In the genomic region with DNA sequence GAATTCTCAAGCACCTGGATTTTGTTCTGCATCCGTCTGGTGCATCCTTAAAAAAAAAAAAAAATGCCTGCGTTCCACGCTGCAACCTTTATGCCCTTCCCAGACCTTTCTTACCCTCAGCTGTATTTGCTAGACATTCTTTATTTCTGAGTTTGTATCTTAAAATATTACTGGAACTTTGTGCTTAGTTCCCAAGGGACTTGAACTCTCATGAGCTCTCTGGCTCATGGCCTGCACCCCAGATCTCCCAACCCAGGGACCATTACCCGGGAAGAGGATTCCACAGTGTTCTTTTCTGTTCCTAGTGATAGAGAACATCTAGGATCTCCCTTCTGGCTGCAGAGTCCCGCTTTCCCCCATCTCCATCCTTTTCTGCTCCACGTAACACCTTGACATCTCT, we compare ENCODE assay signal across 18 cellular contexts.
"Had no signal": no experiment of that assay in that cellular context is flagged by ENCODE, and none has a peak within 500 bp of the region (broad histone marks: within the 10 kb centered on the region; RNA-seq: fewer than 3 reads in every experiment).

No MANE protein-coding gene starts in this region.

- ATAC-seq: activated CD8-positive, alpha-beta T cell treated with anti-CD3 and anti-CD28 coated beads for 36 hours; activated T-cell treated with anti-CD3 and anti-CD28 coated beads, Interleukin-2, amount 50 U/mL, for 4 hours; effector memory CD8-positive, alpha-beta T cell; mucosa of descending colon; stimulated activated naive B cell treated with anti-CD40 and anti-IgM and Interleukin-4, amounts not matched to agents 10 μg/mL and 1 μg/mL and 100 μg/mL, for 72 hours had no signal

- H3K27me3 ChIP-seq: transverse colon had no signal

- H2AFZ ChIP-seq: parathyroid adenoma had no signal

- H3K79me2 ChIP-seq: parathyroid adenoma had no signal

- H3K27ac Mint-ChIP-seq: activated CD8-positive, alpha-beta T cell treated with anti-CD3 and anti-CD28 coated beads for 36 hours had no signal

- H3K36me3 ChIP-seq: left ventricle myocardium inferior, transverse colon had no signal

- H3K27me3 Mint-ChIP-seq: activated CD8-positive, alpha-beta T cell treated with anti-CD3 and anti-CD28 coated beads for 36 hours; effector memory CD8-positive, alpha-beta T cell; naive B cell; stimulated activated naive B cell treated with anti-CD40 and anti-IgM and Interleukin-4, amounts not matched to agents 10 μg/mL and 1 μg/mL and 100 μg/mL, for 72 hours had no signal

- DNase-seq: activated CD4-positive, alpha-beta T cell treated with anti-CD3 and anti-CD28 coated beads for 48 hours; activated CD4-positive, CD25-positive, alpha-beta regulatory T cell; activated CD8-positive, alpha-beta T cell treated with anti-CD3 and anti-CD28 coated beads for 36 hours; activated naive CD4-positive, alpha-beta T cell treated with anti-CD3 and anti-CD28 coated beads for 36 hours; activated T-cell treated with anti-CD3 and anti-CD28 coated beads, Interleukin-2, amount 50 U/mL, for 4 hours; anterior cingulate cortex; cerebellar nuclear complex; dermis blood vessel endothelial cell; effector memory CD8-positive, alpha-beta T cell; foreskin fibroblast; left ventricle myocardium inferior; mucosa of descending colon; naive B cell; stimulated activated naive B cell treated with anti-CD40 and anti-IgM and Interleukin-4, amounts not matched to agents 10 μg/mL and 1 μg/mL and 100 μg/mL, for 72 hours; T-helper 1 cell; T-helper 9 cell; transverse colon had no signal

- H3K9me3 ChIP-seq: left ventricle myocardium inferior, mucosa of descending colon, transverse colon had no signal

- H3K9ac ChIP-seq: parathyroid adenoma had no signal

- H3K4me3 Mint-ChIP-seq: activated CD8-positive, alpha-beta T cell treated with anti-CD3 and anti-CD28 coated beads for 36 hours; activated naive CD4-positive, alpha-beta T cell treated with anti-CD3 and anti-CD28 coated beads for 36 hours; activated T-cell treated with anti-CD3 and anti-CD28 coated beads, Interleukin-2, amount 50 U/mL, for 4 hours; effector memory CD8-positive, alpha-beta T cell; stimulated activated naive B cell treated with anti-CD40 and anti-IgM and Interleukin-4, amounts not matched to agents 10 μg/mL and 1 μg/mL and 100 μg/mL, for 72 hours had no signal

- H3K4me3 ChIP-seq: left ventricle myocardium inferior, mucosa of descending colon, transverse colon had no signal

- H3K4me1 ChIP-seq: parathyroid adenoma had no signal

- H3K9me3 Mint-ChIP-seq: activated CD8-positive, alpha-beta T cell treated with anti-CD3 and anti-CD28 coated beads for 36 hours; activated naive CD4-positive, alpha-beta T cell treated with anti-CD3 and anti-CD28 coated beads for 36 hours; activated T-cell treated with anti-CD3 and anti-CD28 coated beads, Interleukin-2, amount 50 U/mL, for 4 hours; effector memory CD8-positive, alpha-beta T cell; naive B cell; stimulated activated naive B cell treated with anti-CD40 and anti-IgM and Interleukin-4, amounts not matched to agents 10 μg/mL and 1 μg/mL and 100 μg/mL, for 72 hours had no signal

- H3K27ac ChIP-seq: parathyroid adenoma, transverse colon had no signal
